Comparison of ENCODE assay signal across 8 cellular contexts in genomic region chrX:131987252-131987651, GRCh38. TPM values are rescaled to one million over a fixed set of nuclear protein-coding genes. Genes with fewer than 3 reads are reported as not detected.
DNase-seq lines count a peak whose midpoint lies in the region; ATAC-seq and TF ChIP-seq lines count a peak whose summit lies in the region.

No MANE protein-coding gene starts in this region.

- peaks cover 6% of the 10 kb centered on the region for H3K36me3 Mint-ChIP-seq in activated naive CD8-positive, alpha-beta T cell treated with anti-CD3 and anti-CD28 coated beads, Interleukin-2, amount 10 ng/mL, durations not matched to agents 7 days and 5 days
- no peaks in the 10 kb centered on the region for H3K36me3 Mint-ChIP-seq in HFFc6 (ENCODE audit: low read depth)

- peak overlapping the region; percentile 79 for H3K4me3 Mint-ChIP-seq in activated naive CD8-positive, alpha-beta T cell treated with anti-CD3 and anti-CD28 coated beads, Interleukin-2, amount 10 ng/mL, durations not matched to agents 7 days and 5 days
- H3K4me3 Mint-ChIP-seq in HFFc6 = no peak overlapping the region; the same call in 1 of the 2 replicates

- ATAC-seq in HG03521 (IDR thresholded peaks at IDR 0.05; ENCODE audit: unreplicated experiment) = peak; percentile 99
- ATAC-seq in activated naive CD8-positive, alpha-beta T cell treated with anti-CD3 and anti-CD28 coated beads, Interleukin-2, amount 10 ng/mL, durations not matched to agents 7 days and 5 days (ENCODE audit: low read depth) = peak; percentile 95

- no peaks in the 10 kb centered on the region for H3K27me3 Mint-ChIP-seq in activated naive CD8-positive, alpha-beta T cell treated with anti-CD3 and anti-CD28 coated beads, Interleukin-2, amount 10 ng/mL, durations not matched to agents 7 days and 5 days
- peaks cover 2% of the 10 kb centered on the region for H3K27me3 Mint-ChIP-seq in HFFc6 (ENCODE audit: insufficient read depth)

- H3K27ac Mint-ChIP-seq in activated naive CD8-positive, alpha-beta T cell treated with anti-CD3 and anti-CD28 coated beads, Interleukin-2, amount 10 ng/mL, durations not matched to agents 7 days and 5 days = peak overlapping the region; percentile 98
- H3K27ac Mint-ChIP-seq in HFFc6 = no peak overlapping the region

- peaks cover 2% of the 10 kb centered on the region for H3K9me3 Mint-ChIP-seq in activated naive CD8-positive, alpha-beta T cell treated with anti-CD3 and anti-CD28 coated beads, Interleukin-2, amount 10 ng/mL, durations not matched to agents 7 days and 5 days
- no peaks in the 10 kb centered on the region; the same call in 1 of the 2 replicates for H3K9me3 Mint-ChIP-seq in HFFc6

- DNase-seq in GDM1 (lab: John Stamatoyannopoulos, UW) (peak; percentile 66), GM20000 (ENCODE audit: low spot score) (peak; percentile 36), HFFc6 (no peak), AG08395 (ENCODE audit: low spot score) (no peak), NCI-H748 (lab: John Stamatoyannopoulos, UW; ENCODE audit: unreplicated experiment) (no peak), NCI-H1417 treated with DMSO at 0.1 percent for 48 hours (lab: John Stamatoyannopoulos, UW) (no peak)
- DNase-seq in activated naive CD8-positive, alpha-beta T cell treated with anti-CD3 and anti-CD28 coated beads, Interleukin-2, amount 10 ng/mL, durations not matched to agents 7 days and 5 days = no peak

- POLR2A ChIA-PET in activated naive CD8-positive, alpha-beta T cell treated with anti-CD3 and anti-CD28 coated beads, Interleukin-2, amount 10 ng/mL, durations not matched to agents 7 days and 5 days (lab: Charles Lee) = interaction anchor here (3.3 kb wide), 1 partner anchor 36 kb away, joined by 22 read pairs; the partner anchor contains the start of gene STK26

- TF ChIP-seq CTCF in GM20000 (IDR thresholded peaks at IDR 0.05; ENCODE audit: extremely low read depth, missing control alignments) (no peak), HFFc6 (IDR thresholded peaks at IDR 0.05) (no peak)

- peaks cover 23% of the 10 kb centered on the region for H3K4me1 Mint-ChIP-seq in activated naive CD8-positive, alpha-beta T cell treated with anti-CD3 and anti-CD28 coated beads, Interleukin-2, amount 10 ng/mL, durations not matched to agents 7 days and 5 days
- no peaks in the 10 kb centered on the region for H3K4me1 Mint-ChIP-seq in HFFc6 (ENCODE audit: low read depth)

RNA-seq across cellular contexts. Expression of gene STK26, which starts 35.9 kb away (rescaled TPM):
- 10 to 100 TPM; 52.7 to 54.0 TPM for total RNA-seq in activated naive CD8-positive, alpha-beta T cell treated with anti-CD3 and anti-CD28 coated beads, Interleukin-2, amount 10 ng/mL, durations not matched to agents 7 days and 5 days
- 10 to 100 TPM in 4 of 6 experiments, 1 to 10 TPM in 2; 1.2 to 16.8 (median 14.5) TPM for total RNA-seq in HFFc6 (2021; fragmentation: NEBNext Ultra II Directional; extraction: Animal tissue kit (Norgen Biotek cat#: 25700))

Comparison
In these comparisons a context has a peak if more than half of its experiments do, and no peak if none do; other contexts are left out.
1. DNase-seq: peak in GDM1 (single experiment) and GM20000 (single experiment); none in activated naive CD8-positive, alpha-beta T cell treated with anti-CD3 and anti-CD28 coated beads, Interleukin-2, amount 10 ng/mL, durations not matched to agents 7 days and 5 days (single experiment), HFFc6 (single experiment), AG08395 (single experiment), NCI-H748 (single experiment) and NCI-H1417 treated with DMSO at 0.1 percent for 48 hours (single experiment).